25 cellular contexts compared by ENCODE assay signal in genomic region chr4:104516884-104517283, GRCh38. TPM values are rescaled to one million over a fixed set of nuclear protein-coding genes. Genes with fewer than 3 reads are reported as not detected.
A peak's percentile ranks its signal among the peaks of the same experiment; 100 is the strongest.
DNase-seq lines count a peak whose midpoint lies in the region; ATAC-seq lines count a peak whose summit lies in the region.
"Had no signal": no experiment of that assay in that cellular context is flagged by ENCODE, and none has a peak within 500 bp of the region (broad histone marks: within the 10 kb centered on the region; RNA-seq: fewer than 3 reads in every experiment).

No MANE protein-coding gene starts in this region.

- no peaks in the 10 kb centered on the region for H3K36me3 ChIP-seq in GM23248 (ENCODE audit: low read depth)
- H3K36me3 ChIP-seq in mesendoderm (ENCODE audit: control insufficient read depth, insufficient read depth, low read length): no peaks in the 10 kb centered on the region
- H3K36me3 ChIP-seq: BE2C, BLaER1 had no signal

- H4K5ac ChIP-seq in mesendoderm (ENCODE audit: low read length): no peak overlapping the region

- no peak overlapping the region for H3K4me2 ChIP-seq in GM23248 (ENCODE audit: unreplicated experiment)
- H3K4me2 ChIP-seq in mesendoderm (ENCODE audit: low read length): no peak overlapping the region
- H3K4me2 ChIP-seq: BLaER1 had no signal

- no peak overlapping the region for H3K56ac ChIP-seq in mesendoderm (ENCODE audit: low read length)

- no peak overlapping the region for H3K4me3 ChIP-seq in GM23248
- H3K4me3 ChIP-seq in mesendoderm (ENCODE audit: low read length): no peak overlapping the region
- H3K4me3 ChIP-seq: BLaER1, GM12878 had no signal

- no peaks in the 10 kb centered on the region for H3K9me2 ChIP-seq in GM23248 (ENCODE audit: insufficient read depth)

- no peaks in the 10 kb centered on the region for H3F3A ChIP-seq in GM23248 (ENCODE audit: insufficient read depth)

- no peak overlapping the region for H3K23ac ChIP-seq in mesendoderm (ENCODE audit: low read length)

- H3K79me2 ChIP-seq in GM23248 (ENCODE audit: insufficient read depth): no peaks in the 10 kb centered on the region
- H3K79me2 ChIP-seq in mesendoderm (ENCODE audit: control insufficient read depth, insufficient read depth, low read length): no peaks in the 10 kb centered on the region

- H3K79me1 ChIP-seq in mesendoderm (ENCODE audit: low read length): no peaks in the 10 kb centered on the region

- DNase-seq in HT1080 (ENCODE audit: low read depth) (peak; percentile 17), KG1 (lab: John Stamatoyannopoulos, UW) (no peak), GM23248 (no peak), mesendoderm (no peak)
- DNase-seq: 8988T; ACHN; BE2C; C1 segment of cervical spinal cord; CD4-positive, alpha-beta memory T cell; CD4-positive, CD25-positive, alpha-beta regulatory T cell; CD8-positive, alpha-beta memory T cell; COR-L47; DMS 273 treated with DMSO at 0.1 percent for 48 hours; DMS153; DMS53; DMS79; DND-41; EL; GDM1 had no signal

- ATAC-seq in GM18517 (IDR thresholded peaks at IDR 0.05; ENCODE audit: unreplicated experiment): peak; percentile 55
- peak; percentile 48 for ATAC-seq in HG03469 (IDR thresholded peaks at IDR 0.05; ENCODE audit: unreplicated experiment)
- ATAC-seq in GM19035 (IDR thresholded peaks at IDR 0.05; ENCODE audit: unreplicated experiment): no peak
- ATAC-seq: GM12878 had no signal

- H2BK5ac ChIP-seq in mesendoderm (ENCODE audit: low read length): no peak overlapping the region

- H3K4me1 ChIP-seq in GM23248 (ENCODE audit: insufficient read depth): no peaks in the 10 kb centered on the region
- no peaks in the 10 kb centered on the region for H3K4me1 ChIP-seq in mesendoderm (ENCODE audit: control insufficient read depth, low read depth, low read length)
- H3K4me1 ChIP-seq: BLaER1 had no signal

- H3K9me3 ChIP-seq in GM23248 (ENCODE audit: low read depth): no peaks in the 10 kb centered on the region
- H3K9me3 ChIP-seq: BE2C, BLaER1 had no signal

- H2AFZ ChIP-seq in GM23248: no peak overlapping the region

- H3K27me3 ChIP-seq in GM23248 (replicated peaks; ENCODE audit: insufficient read depth) (no peaks in the 10 kb centered on the region), mesendoderm (ENCODE audit: insufficient read depth, low read length, poor library complexity) (no peaks in the 10 kb centered on the region)
- H3K27me3 ChIP-seq: BE2C, BLaER1 had no signal

- no peak overlapping the region for H2BK120ac ChIP-seq in mesendoderm (ENCODE audit: low read depth, low read length)

- H2AK5ac ChIP-seq in mesendoderm (ENCODE audit: low read length): no peak overlapping the region

- H3K27ac ChIP-seq in GM23248: no peak overlapping the region
- H3K27ac ChIP-seq in mesendoderm (ENCODE audit: low read depth, low read length): no peak overlapping the region
- H3K27ac ChIP-seq: BLaER1 had no signal

- no peaks in the 10 kb centered on the region for H4K20me1 ChIP-seq in GM23248 (ENCODE audit: insufficient read depth)
- H4K20me1 ChIP-seq: BLaER1 had no signal

- H3K9ac ChIP-seq in GM23248: no peak overlapping the region
- H3K9ac ChIP-seq in mesendoderm (ENCODE audit: low read length): no peak overlapping the region
- H3K9ac ChIP-seq: BLaER1 had no signal

- no peak overlapping the region for H3K18ac ChIP-seq in mesendoderm (ENCODE audit: low read length)

- in situ Hi-C loops in GM23248 (cut with MboI): no loop called here

- no peak overlapping the region for H4K8ac ChIP-seq in mesendoderm (ENCODE audit: low read depth, low read length)

- H2BK15ac ChIP-seq in mesendoderm (replicated peaks; ENCODE audit: low read depth): no peak overlapping the region

- no peak overlapping the region for H3K4ac ChIP-seq in mesendoderm (ENCODE audit: low read depth, low read length)

RNA-seq across cellular contexts. Expression of gene CXXC4, which starts 22.2 kb away (rescaled TPM):
- 1.4 and 1.7 TPM in 2 replicates for total RNA-seq in HT1080 (2014; rRNA removed; shearing (Covaris generic))
- polyA plus RNA-seq in HT1080 (2015; cell fraction: cytosol; rRNA removed): 0.80 and 1.8 TPM in 2 replicates
- 1.6 TPM in 2 replicates for polyA plus RNA-seq in HT1080 (2015; cell fraction: nucleus; rRNA removed)
- total RNA-seq in GM23248 (2014; rRNA removed; shearing (Covaris generic)): not detected in 2 replicates
- not detected in 2 replicates for polyA plus RNA-seq in GM23248 (2016; fragmentation: Nextera tagmentation; extraction: Ambion mirVana)
- polyA plus RNA-seq in mesendoderm (2013, experiment 1 of 2): 0.34 TPM
- polyA plus RNA-seq in mesendoderm (2013, experiment 2 of 2): 0.31 TPM
- total RNA-seq: CD4-positive, CD25-positive, alpha-beta regulatory T cell; CD8-positive, alpha-beta memory T cell had no signal
- polyA plus RNA-seq: CD14-positive monocyte; CD4-positive, alpha-beta memory T cell; CD4-positive, CD25-positive, alpha-beta regulatory T cell had no signal
